In the genomic region with DNA sequence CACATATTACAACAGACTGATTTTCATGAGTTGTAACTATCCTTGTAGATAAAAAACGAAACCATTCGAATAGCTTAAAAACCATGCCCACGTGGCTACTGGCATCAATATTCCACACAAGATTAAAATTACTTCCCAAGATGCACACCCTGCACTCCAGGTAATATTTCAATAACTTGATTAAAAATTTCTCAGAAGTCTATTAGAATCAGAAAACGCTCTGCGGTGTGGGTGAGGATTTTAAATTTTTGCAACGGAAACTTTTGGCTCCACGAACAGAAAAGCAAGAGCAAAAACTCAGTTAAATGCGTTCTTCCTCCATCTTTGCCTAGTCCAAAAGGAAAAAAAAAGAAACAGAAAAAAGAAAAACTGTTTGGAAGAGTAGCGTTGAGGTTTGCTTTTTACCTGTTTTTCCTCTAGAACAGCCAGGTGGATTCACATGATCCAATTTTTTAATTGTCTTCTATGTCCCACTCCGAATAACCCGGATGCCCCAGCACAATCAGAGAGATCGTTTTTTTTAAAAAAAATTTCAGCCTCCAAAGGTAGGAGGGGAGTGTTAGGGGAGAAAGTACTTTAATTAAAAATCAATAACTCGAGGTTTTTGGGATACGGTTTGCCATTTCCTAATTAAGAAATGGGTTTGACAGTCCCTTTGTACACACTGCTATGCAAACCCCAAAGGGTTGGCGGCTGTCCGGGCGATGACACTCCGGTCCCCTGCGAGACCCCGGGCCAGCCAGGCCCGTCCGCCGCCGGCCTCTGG, we compare ENCODE assay signal across 8 cellular contexts. TPM values are rescaled to one million over a fixed set of nuclear protein-coding genes. Genes with fewer than 3 reads are reported as not detected.
DNase-seq lines count a peak whose midpoint lies in the region; ATAC-seq and TF ChIP-seq lines count a peak whose summit lies in the region.

No MANE protein-coding gene starts in this region.

- no peaks in the 10 kb centered on the region for H3K9me3 ChIP-seq in CD4-positive, alpha-beta memory T cell (ENCODE audit: control insufficient read depth in 1 of 2, low read length in 2 of 2)
- H3K9me3 ChIP-seq in mammary epithelial cell (replicated peaks; ENCODE audit: insufficient read depth, low read length) (no peaks in the 10 kb centered on the region), lower lobe of right lung (no peaks in the 10 kb centered on the region), tibial nerve (no peaks in the 10 kb centered on the region)

- H3K36me3 Mint-ChIP-seq in CD4-positive, alpha-beta memory T cell: peaks cover 0 to 20% of the 10 kb centered on the region in 2 donors

- dilution Hi-C loops in mammary epithelial cell (cut with HindIII; ENCODE audit: low sequenced_read_pairs): no loop called here

- peak overlapping the region; percentile 91 for H3K27ac ChIP-seq in CD4-positive, alpha-beta memory T cell (ENCODE audit: low read depth, low read length)
- H3K27ac ChIP-seq in mammary epithelial cell (ENCODE audit: insufficient read depth, low read depth, low read length) (peak overlapping the region; percentile 93), lower lobe of right lung (peak overlapping the region; percentile 97), tibial nerve (peak overlapping the region; percentile 96 to 100 (median 96))

- no peaks in the 10 kb centered on the region for H4K20me1 ChIP-seq in mammary epithelial cell (ENCODE audit: insufficient read depth, low read length)

- H3K79me2 ChIP-seq in mammary epithelial cell (ENCODE audit: insufficient read depth, low read length): peaks cover 58% of the 10 kb centered on the region

- intact Hi-C loops in CD4-positive, alpha-beta memory T cell (cut with micrococcal nuclease): loop anchor here (1.0 to 5.0 kb wide), 9 partner anchors 35 to 254 kb away; a partner anchor contains a TSS
- intact Hi-C loops in mammary epithelial cell (cut with micrococcal nuclease): loop anchor here (1.0 to 5.0 kb wide), 4 partner anchors 47 to 99 kb away; no protein-coding TSS in a partner anchor
- intact Hi-C loops in lower lobe of right lung (cut with DNase I): no loop called here

- H3K4me3 Mint-ChIP-seq in CD4-positive, alpha-beta memory T cell: peak overlapping the region; percentile 88 to 96 (median 92)

- TF ChIP-seq CTCF in mammary epithelial cell (conservative IDR thresholded peaks at IDR 0.05 in 1 of 2, IDR thresholded peaks at IDR 0.05 in 1 of 2; ENCODE audit: extremely low read depth in 1 of 2, insufficient read depth in 1 of 2, low read depth in 1 of 2, low read length in 2 of 2) (no peak), lower lobe of right lung (IDR thresholded peaks at IDR 0.05) (no peak), tibial nerve (IDR thresholded peaks at IDR 0.05) (no peak)

- no peaks in the 10 kb centered on the region for H3K9me3 Mint-ChIP-seq in CD4-positive, alpha-beta memory T cell

- no peaks in the 10 kb centered on the region for H3K27me3 ChIP-seq in CD4-positive, alpha-beta memory T cell (ENCODE audit: insufficient read depth, low read length)
- H3K27me3 ChIP-seq in mammary epithelial cell (ENCODE audit: insufficient read depth, low read length): no peaks in the 10 kb centered on the region
- H3K27me3 ChIP-seq in lower lobe of right lung (ENCODE audit: low read depth): no peaks in the 10 kb centered on the region
- H3K27me3 ChIP-seq in tibial nerve: no peaks in the 10 kb centered on the region

- peak overlapping the region; percentile 98 for H3K4me2 ChIP-seq in mammary epithelial cell (ENCODE audit: insufficient read depth, low read depth, low read length)

- POLR2A ChIA-PET in CD4-positive, alpha-beta memory T cell (lab: Charles Lee; ENCODE audit: partially characterized antibody): interaction anchor here (0.5 to 2.9 kb wide), 18 partner anchors 11 to 433 kb away, joined by 3 to 17 read pairs (median 4); a partner anchor contains a TSS

- CTCF ChIA-PET in CD4-positive, alpha-beta memory T cell (lab: Charles Lee; ENCODE audit: partially characterized antibody): interaction anchor here (1.0 to 2.5 kb wide), 5 partner anchors 9 to 181 kb away, joined by 3 to 23 read pairs (median 3); no protein-coding TSS in a partner anchor
- CTCF ChIA-PET in mammary epithelial cell (lab: Charles Lee; ENCODE audit: low non-redundant PET): no interaction called here

- peaks cover 28 to 57% (median 37%) of the 10 kb centered on the region in 4 donors for H3K4me1 Mint-ChIP-seq in CD4-positive, alpha-beta memory T cell

- no peak for ATAC-seq in lower lobe of right lung
- ATAC-seq in HG02763 (IDR thresholded peaks at IDR 0.05; ENCODE audit: unreplicated experiment): no peak

- peak overlapping the region; percentile 73 for H2AFZ ChIP-seq in mammary epithelial cell (ENCODE audit: low read depth, low read length)

- H3K9ac ChIP-seq in mammary epithelial cell (ENCODE audit: insufficient read depth, low read length): peak overlapping the region; percentile 90

- DNase-seq in CD4-positive, alpha-beta memory T cell: peak in 4 of 5 donors; percentile 12 to 33 (median 25)
- DNase-seq in LHCN-M2 (ENCODE audit: low read depth): peak; percentile 24
- DNase-seq in mammary epithelial cell: peak; percentile 16
- no peak for DNase-seq in lower lobe of right lung
- no peak for DNase-seq in tibial nerve (ENCODE audit: low spot score in 2 of 2)
- DNase-seq in NCI-H2029 (lab: John Stamatoyannopoulos, UW): no peak
- no peak for DNase-seq in GF-D8 (lab: John Stamatoyannopoulos, UW)

- in situ Hi-C loops in mammary epithelial cell (cut with MboI; ENCODE audit: low sequenced_read_pairs in 2 of 2): no loop called here

- no peaks in the 10 kb centered on the region for H3K27me3 Mint-ChIP-seq in CD4-positive, alpha-beta memory T cell

- WGBS in mammary epithelial cell (ENCODE audit: low coverage, missing lambda C conversion rate): 2% methylated on average over 24 of the region's 24 CpGs
- WGBS in tibial nerve, 2 donors: 4 to 8% methylated on average over 24 of the region's 24 CpGs

- H3K27ac Mint-ChIP-seq in CD4-positive, alpha-beta memory T cell: peak overlapping the region; percentile 86 to 97 (median 96)

- H3K4me1 ChIP-seq in CD4-positive, alpha-beta memory T cell (ENCODE audit: insufficient read depth, low read length): peaks cover 41% of the 10 kb centered on the region
- H3K4me1 ChIP-seq in mammary epithelial cell (ENCODE audit: insufficient read depth, low read length): peaks cover 19% of the 10 kb centered on the region
- peaks cover 49% of the 10 kb centered on the region for H3K4me1 ChIP-seq in lower lobe of right lung
- peaks cover 0 to 45% (median 33%) of the 10 kb centered on the region in 4 donors for H3K4me1 ChIP-seq in tibial nerve

- H3K4me3 ChIP-seq in CD4-positive, alpha-beta memory T cell (ENCODE audit: low read length in 2 of 2): peak overlapping the region; percentile 79 to 92
- H3K4me3 ChIP-seq in mammary epithelial cell (replicated peaks in 1 of 3; ENCODE audit: insufficient read depth in 1 of 3, low read depth in 2 of 3, low read length in 3 of 3) (peak overlapping the region; percentile 83 to 100 (median 90)), lower lobe of right lung (peak overlapping the region; percentile 88), tibial nerve (peak overlapping the region; percentile 75 to 99 (median 88))

- TF ChIP-seq POLR2A in tibial nerve (IDR thresholded peaks at IDR 0.05): no peak

- BruUV-seq in mammary epithelial cell (replicated peaks; lab: Mats Ljungman, UMichigan): TSS peak; percentile 54

- TF ChIP-seq EP300 in tibial nerve (IDR thresholded peaks at IDR 0.05): no peak

- H3K36me3 ChIP-seq in CD4-positive, alpha-beta memory T cell (ENCODE audit: insufficient read depth, low read length): no peaks in the 10 kb centered on the region
- H3K36me3 ChIP-seq in mammary epithelial cell (ENCODE audit: insufficient read depth, low read length): no peaks in the 10 kb centered on the region
- no peaks in the 10 kb centered on the region for H3K36me3 ChIP-seq in lower lobe of right lung
- no peaks in the 10 kb centered on the region for H3K36me3 ChIP-seq in tibial nerve

RNA-seq across cellular contexts. Expression of a gene that starts 0.7 kb away (rescaled TPM):
- total RNA-seq in CD4-positive, alpha-beta memory T cell: 10 to 100 TPM; 29.2 to 35.6 TPM
- polyA plus RNA-seq in CD4-positive, alpha-beta memory T cell: 1 to 10 TPM; 1.8 to 8.3 TPM
- total RNA-seq in LHCN-M2 (2014; rRNA removed) (8.3 and 12.6 TPM in 2 replicates), mammary epithelial cell (10 to 100 TPM; 37.5 to 48.2 TPM), lower lobe of right lung (56.7 TPM), tibial nerve (10 to 100 TPM; 53.2 to 61.4 (median 57.5) TPM)
- 6.4 TPM for polyA plus RNA-seq in LHCN-M2 (2012)
- 16.9 TPM for polyA plus RNA-seq in mammary epithelial cell
- polyA minus RNA-seq in mammary epithelial cell: 32.5 TPM

Comparison
In these comparisons a context has a peak if more than half of its experiments do, and no peak if none do; other contexts are left out.
1. DNase-seq: peak in CD4-positive, alpha-beta memory T cell (4 of 5), LHCN-M2 (single experiment) and mammary epithelial cell (single experiment); none in lower lobe of right lung (single experiment), tibial nerve (0 of 2), NCI-H2029 (single experiment) and GF-D8 (single experiment).
2. Peak in every context shown above with its lines, with median percentiles within 50 percentile points of each other: H3K27ac ChIP-seq and H3K4me3 ChIP-seq.